In the genomic region with DNA sequence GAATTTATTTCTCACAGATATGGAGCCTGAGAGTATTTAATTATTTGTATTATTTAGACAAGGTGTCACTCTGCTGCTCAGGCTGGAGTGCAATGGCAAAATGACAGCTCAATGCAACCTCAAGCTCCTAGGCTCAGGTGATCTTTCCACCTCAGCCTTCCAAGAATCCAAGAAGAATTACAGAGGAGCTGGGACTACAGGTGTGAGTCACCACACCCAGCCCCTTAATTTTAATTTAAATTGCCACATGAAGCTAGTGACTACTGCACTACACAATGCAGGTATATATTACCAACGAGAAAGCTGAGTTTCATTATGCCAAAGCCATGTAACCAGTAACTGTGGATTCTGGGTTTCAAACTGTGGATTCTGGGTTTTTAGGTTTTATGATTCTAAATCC, we compare ENCODE assay signal across 10 cellular contexts. TPM values are rescaled to one million over a fixed set of nuclear protein-coding genes. Genes with fewer than 3 reads are reported as not detected.
A peak's percentile ranks its signal among the peaks of the same experiment; 100 is the strongest.
DNase-seq lines count a peak whose midpoint lies in the region; ATAC-seq and TF ChIP-seq lines count a peak whose summit lies in the region.
"Had no signal": no experiment of that assay in that cellular context is flagged by ENCODE, and none has a peak within 500 bp of the region (broad histone marks: within the 10 kb centered on the region; RNA-seq: fewer than 3 reads in every experiment).

No MANE protein-coding gene starts in this region.

- no peaks in the 10 kb centered on the region for H3K9me3 ChIP-seq in A673 (ENCODE audit: low read depth, low read length, poor library complexity, severe bottlenecking)
- H3K9me3 ChIP-seq in HAP-1 = no peaks in the 10 kb centered on the region
- H3K9me3 ChIP-seq in iPS-18c (ENCODE audit: control insufficient read depth, insufficient read depth, low read length) = no peaks in the 10 kb centered on the region

- H3K36me3 ChIP-seq in A673 (ENCODE audit: insufficient read depth, low read length, poor library complexity, severe bottlenecking) (peaks cover 65% of the 10 kb centered on the region), HAP-1 (replicated peaks) (peaks cover 66% of the 10 kb centered on the region)

- no peaks in the 10 kb centered on the region for H3K27me3 Mint-ChIP-seq in activated naive CD8-positive, alpha-beta T cell

- no peaks in the 10 kb centered on the region for H3K9me3 Mint-ChIP-seq in activated naive CD8-positive, alpha-beta T cell (ENCODE audit: low read depth)

- intact Hi-C loops in A673 (cut with micrococcal nuclease; ENCODE audit: unreplicated experiment) = no loop called here

- H3K27ac ChIP-seq in A673 (ENCODE audit: low read depth, low read length, poor library complexity, severe bottlenecking) = no peak overlapping the region

- H3K4me1 ChIP-seq in A673 (ENCODE audit: insufficient read depth, low read length, poor library complexity, severe bottlenecking) (peaks cover 32% of the 10 kb centered on the region), HAP-1 (peaks cover 18% of the 10 kb centered on the region)

- no peak for DNase-seq in A673 (ENCODE audit: low spot score)
- no peak for DNase-seq in HAP-1 (ENCODE audit: low spot score in 2 of 2)
- no peak for DNase-seq in GM13976 (ENCODE audit: low spot score)
- no peak for DNase-seq in HT-29 (ENCODE audit: low spot score)
- no peak for DNase-seq in NCI-H2081 (lab: John Stamatoyannopoulos, UW)
- DNase-seq: DMS53, SHP77 treated with DMSO at 0.1 percent for 48 hours had no signal

- TF ChIP-seq CTCF in A673 (conservative IDR thresholded peaks at IDR 0.05; ENCODE audit: low read depth, low read length) = no peak
- TF ChIP-seq CTCF in GM13976 (IDR thresholded peaks at IDR 0.05; ENCODE audit: borderline replicate concordance, control extremely low read depth, extremely low read depth, insufficient read depth, missing control alignments) = no peak

- POLR2A ChIA-PET in A673 (lab: Charles Lee; ENCODE audit: low non-redundant PET) = no interaction called here

- no peak overlapping the region for H3K4me3 Mint-ChIP-seq in activated naive CD8-positive, alpha-beta T cell

- no peak for ATAC-seq in GM18909 (IDR thresholded peaks at IDR 0.05; ENCODE audit: poor library complexity, unreplicated experiment)

- H3K4me1 Mint-ChIP-seq in activated naive CD8-positive, alpha-beta T cell (ENCODE audit: low read depth) = peaks cover 40% of the 10 kb centered on the region

- CTCF ChIA-PET in A673 (lab: Charles Lee) = no interaction called here

- H3K36me3 Mint-ChIP-seq in activated naive CD8-positive, alpha-beta T cell = peaks cover 7% of the 10 kb centered on the region

- peak overlapping the region; percentile 64 for H3K27ac Mint-ChIP-seq in activated naive CD8-positive, alpha-beta T cell

- peak overlapping the region; percentile 67 for H3K4me3 ChIP-seq in A673 (ENCODE audit: low read depth, low read length, poor library complexity, severe bottlenecking)
- 0 out of 2 replicates have a peak overlapping the region, but pooled peaks have one; percentile 3 for H3K4me3 ChIP-seq in HAP-1
- peak overlapping the region; percentile 9; the same call in 1 of the 2 replicates for H3K4me3 ChIP-seq in iPS-18c (ENCODE audit: insufficient read depth, low read depth, low read length)

- H3K27me3 ChIP-seq in A673 (replicated peaks; ENCODE audit: insufficient read depth, low read depth, low read length, poor library complexity) (no peaks in the 10 kb centered on the region), HAP-1 (ENCODE audit: low read depth) (no peaks in the 10 kb centered on the region)

- in situ Hi-C loops in HAP-1 (cut with MboI; ENCODE audit: low sequenced_read_pairs) = loop anchor here (10.0 kb wide), 1 partner anchor 123 kb away; the partner anchor contains the start of genes LAMTOR2 and UBQLN4
- in situ Hi-C loops in GM13976 (cut with MboI; ENCODE audit: low sequenced_read_pairs, unreplicated experiment) = no loop called here

- BruUV-seq in A673 (replicated peaks; lab: Mats Ljungman, UMichigan) = no TSS peak

RNA-seq across cellular contexts. Expression of gene KHDC4, which starts 2.1 kb away (rescaled TPM):
- 92.7 and 93.3 TPM in 2 replicates for total RNA-seq in A673 (2021)
- total RNA-seq in HT-29 (2014; rRNA removed; shearing (Covaris generic)) = 44.4 and 53.6 TPM in 2 replicates

RNA-seq across cellular contexts. Expression of gene RXFP4, which starts 9.4 kb away (rescaled TPM):
- not detected in 2 replicates for total RNA-seq in A673 (2021)
- total RNA-seq in HT-29 (2014; rRNA removed; shearing (Covaris generic)) = 0.47 and 3.1 TPM in 2 replicates

RNA-seq across cellular contexts. Expression of gene RIT1, which starts 20.9 kb away (rescaled TPM):
- 27.5 and 29.6 TPM in 2 replicates for total RNA-seq in A673 (2021)
- total RNA-seq in HT-29 (2014; rRNA removed; shearing (Covaris generic)) = 6.5 and 14.8 TPM in 2 replicates

RNA-seq across cellular contexts. Expression of gene ARHGEF2, which starts 46.3 kb away (rescaled TPM):
- total RNA-seq in A673 (2021) = 148 and 161 TPM in 2 replicates
- total RNA-seq in HT-29 (2014; rRNA removed; shearing (Covaris generic)) = 150 and 179 TPM in 2 replicates

Comparison
In these comparisons a context has a peak if more than half of its experiments do, and no peak if none do; other contexts are left out.
1. H3K4me3 ChIP-seq: peak in every context shown above with its lines; median percentile 67 in A673; 9 in iPS-18c; 3 in HAP-1.